Comparison of ENCODE assay signal across 1 cellular context in the genomic region with DNA sequence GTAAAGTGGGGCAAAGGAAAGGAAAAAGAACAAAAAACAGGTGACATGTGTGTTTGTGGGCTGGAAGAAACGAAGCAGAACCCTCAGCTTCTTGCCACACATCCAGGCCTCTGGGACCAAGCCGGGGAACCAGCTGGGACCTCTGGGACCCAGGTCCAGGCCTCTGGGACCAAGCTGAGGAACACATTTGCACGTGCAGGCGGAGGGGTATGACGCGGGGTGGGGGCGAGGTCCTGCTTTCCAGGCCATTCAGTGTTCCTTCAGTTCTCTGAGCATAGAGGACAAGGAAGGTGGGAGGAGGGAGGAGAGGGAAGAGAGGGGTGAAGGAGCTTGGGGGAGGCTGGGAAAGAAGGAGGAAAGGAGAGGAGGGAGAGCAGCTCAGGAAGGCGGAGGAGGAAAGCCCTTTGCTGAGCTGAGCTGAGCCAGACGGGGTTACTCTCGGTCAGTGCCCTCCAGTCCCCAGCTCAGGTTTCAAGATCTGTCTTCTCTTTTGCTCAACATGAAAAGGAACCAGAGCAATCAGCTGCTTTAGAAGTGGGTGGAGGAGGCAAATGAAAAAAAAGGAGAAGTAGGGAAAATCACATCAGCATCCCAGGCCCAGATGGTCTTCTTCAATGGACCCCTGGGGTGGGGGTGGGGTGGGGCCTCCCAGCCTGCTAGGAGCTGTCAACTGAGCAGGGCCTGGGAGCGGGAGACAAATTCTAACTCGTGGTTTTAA.
TF ChIP-seq lines count a peak whose summit lies in the region.

No MANE protein-coding gene starts in this region.

TF ChIP-seq in K562, 482 proteins besides CTCF, POLR2A, EP300 and RAD21 (continued from another document):
- TF ChIP-seq, protein P1, sequence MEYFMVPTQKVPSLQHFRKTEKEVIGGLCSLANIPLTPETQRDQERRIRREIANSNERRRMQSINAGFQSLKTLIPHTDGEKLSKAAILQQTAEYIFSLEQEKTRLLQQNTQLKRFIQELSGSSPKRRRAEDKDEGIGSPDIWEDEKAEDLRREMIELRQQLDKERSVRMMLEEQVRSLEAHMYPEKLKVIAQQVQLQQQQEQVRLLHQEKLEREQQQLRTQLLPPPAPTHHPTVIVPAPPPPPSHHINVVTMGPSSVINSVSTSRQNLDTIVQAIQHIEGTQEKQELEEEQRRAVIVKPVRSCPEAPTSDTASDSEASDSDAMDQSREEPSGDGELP (CRISPR knock-in tag; IDR thresholded peaks at IDR 0.05; ENCODE audit: borderline replicate concordance): peak; percentile 73
- TF ChIP-seq NR1H2 (CRISPR knock-in tag; IDR thresholded peaks at IDR 0.05) (peak; percentile 99), ZNF384 (IDR thresholded peaks at IDR 0.05; ENCODE audit: low read depth, low read length) (0 out of 2 replicates have a peak, but pooled peaks have one; percentile 27), ZNF696 (CRISPR knock-in tag; conservative IDR thresholded peaks at IDR 0.05) (no peak), RCOR1 (IDR thresholded peaks at IDR 0.05; ENCODE audit: borderline replicate concordance in 1 of 2, low read depth in 2 of 2, low read length in 2 of 2) (peak in 1 of 2 experiments; percentile 29; a peak in 1 of 4 replicates), BHLHE40 (IDR thresholded peaks at IDR 0.05; ENCODE audit: low read length) (peak; percentile 28; the same call in 1 of the 2 replicates), SPI1 (IDR thresholded peaks at IDR 0.05; ENCODE audit: borderline replicate concordance, low read depth, low read length) (peak; percentile 42; the same call in 1 of the 2 replicates), NR2C2 (CRISPR knock-in tag; IDR thresholded peaks at IDR 0.05) (no peak), NR2C2 (tag; IDR thresholded peaks at IDR 0.05) (peak; percentile 27; the same call in 1 of the 2 replicates), SMAD4 (CRISPR knock-in tag; conservative IDR thresholded peaks at IDR 0.05) (peak; percentile 50), TAF15 (IDR thresholded peaks at IDR 0.05; ENCODE audit: low read depth, low read length) (no peak), NCOR1 (IDR thresholded peaks at IDR 0.05) (peak; percentile 42; the same call in 1 of the 2 replicates), MCM2 (IDR thresholded peaks at IDR 0.05; ENCODE audit: low read depth) (no peak)
- TF ChIP-seq, protein P2, sequence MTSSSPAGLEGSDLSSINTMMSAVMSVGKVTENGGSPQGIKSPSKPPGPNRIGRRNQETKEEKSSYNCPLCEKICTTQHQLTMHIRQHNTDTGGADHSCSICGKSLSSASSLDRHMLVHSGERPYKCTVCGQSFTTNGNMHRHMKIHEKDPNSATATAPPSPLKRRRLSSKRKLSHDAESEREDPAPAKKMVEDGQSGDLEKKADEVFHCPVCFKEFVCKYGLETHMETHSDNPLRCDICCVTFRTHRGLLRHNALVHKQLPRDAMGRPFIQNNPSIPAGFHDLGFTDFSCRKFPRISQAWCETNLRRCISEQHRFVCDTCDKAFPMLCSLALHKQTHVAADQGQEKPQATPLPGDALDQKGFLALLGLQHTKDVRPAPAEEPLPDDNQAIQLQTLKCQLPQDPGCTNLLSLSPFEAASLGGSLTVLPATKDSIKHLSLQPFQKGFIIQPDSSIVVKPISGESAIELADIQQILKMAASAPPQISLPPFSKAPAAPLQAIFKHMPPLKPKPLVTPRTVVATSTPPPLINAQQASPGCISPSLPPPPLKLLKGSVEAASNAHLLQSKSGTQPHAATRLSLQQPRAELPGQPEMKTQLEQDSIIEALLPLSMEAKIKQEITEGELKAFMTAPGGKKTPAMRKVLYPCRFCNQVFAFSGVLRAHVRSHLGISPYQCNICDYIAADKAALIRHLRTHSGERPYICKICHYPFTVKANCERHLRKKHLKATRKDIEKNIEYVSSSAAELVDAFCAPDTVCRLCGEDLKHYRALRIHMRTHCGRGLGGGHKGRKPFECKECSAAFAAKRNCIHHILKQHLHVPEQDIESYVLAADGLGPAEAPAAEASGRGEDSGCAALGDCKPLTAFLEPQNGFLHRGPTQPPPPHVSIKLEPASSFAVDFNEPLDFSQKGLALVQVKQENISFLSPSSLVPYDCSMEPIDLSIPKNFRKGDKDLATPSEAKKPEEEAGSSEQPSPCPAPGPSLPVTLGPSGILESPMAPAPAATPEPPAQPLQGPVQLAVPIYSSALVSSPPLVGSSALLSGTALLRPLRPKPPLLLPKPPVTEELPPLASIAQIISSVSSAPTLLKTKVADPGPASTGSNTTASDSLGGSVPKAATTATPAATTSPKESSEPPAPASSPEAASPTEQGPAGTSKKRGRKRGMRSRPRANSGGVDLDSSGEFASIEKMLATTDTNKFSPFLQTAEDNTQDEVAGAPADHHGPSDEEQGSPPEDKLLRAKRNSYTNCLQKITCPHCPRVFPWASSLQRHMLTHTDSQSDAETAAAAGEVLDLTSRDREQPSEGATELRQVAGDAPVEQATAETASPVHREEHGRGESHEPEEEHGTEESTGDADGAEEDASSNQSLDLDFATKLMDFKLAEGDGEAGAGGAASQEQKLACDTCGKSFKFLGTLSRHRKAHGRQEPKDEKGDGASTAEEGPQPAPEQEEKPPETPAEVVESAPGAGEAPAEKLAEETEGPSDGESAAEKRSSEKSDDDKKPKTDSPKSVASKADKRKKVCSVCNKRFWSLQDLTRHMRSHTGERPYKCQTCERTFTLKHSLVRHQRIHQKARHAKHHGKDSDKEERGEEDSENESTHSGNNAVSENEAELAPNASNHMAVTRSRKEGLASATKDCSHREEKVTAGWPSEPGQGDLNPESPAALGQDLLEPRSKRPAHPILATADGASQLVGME (CRISPR knock-in tag; IDR thresholded peaks at IDR 0.05): no peak
- TF ChIP-seq, protein P3, sequence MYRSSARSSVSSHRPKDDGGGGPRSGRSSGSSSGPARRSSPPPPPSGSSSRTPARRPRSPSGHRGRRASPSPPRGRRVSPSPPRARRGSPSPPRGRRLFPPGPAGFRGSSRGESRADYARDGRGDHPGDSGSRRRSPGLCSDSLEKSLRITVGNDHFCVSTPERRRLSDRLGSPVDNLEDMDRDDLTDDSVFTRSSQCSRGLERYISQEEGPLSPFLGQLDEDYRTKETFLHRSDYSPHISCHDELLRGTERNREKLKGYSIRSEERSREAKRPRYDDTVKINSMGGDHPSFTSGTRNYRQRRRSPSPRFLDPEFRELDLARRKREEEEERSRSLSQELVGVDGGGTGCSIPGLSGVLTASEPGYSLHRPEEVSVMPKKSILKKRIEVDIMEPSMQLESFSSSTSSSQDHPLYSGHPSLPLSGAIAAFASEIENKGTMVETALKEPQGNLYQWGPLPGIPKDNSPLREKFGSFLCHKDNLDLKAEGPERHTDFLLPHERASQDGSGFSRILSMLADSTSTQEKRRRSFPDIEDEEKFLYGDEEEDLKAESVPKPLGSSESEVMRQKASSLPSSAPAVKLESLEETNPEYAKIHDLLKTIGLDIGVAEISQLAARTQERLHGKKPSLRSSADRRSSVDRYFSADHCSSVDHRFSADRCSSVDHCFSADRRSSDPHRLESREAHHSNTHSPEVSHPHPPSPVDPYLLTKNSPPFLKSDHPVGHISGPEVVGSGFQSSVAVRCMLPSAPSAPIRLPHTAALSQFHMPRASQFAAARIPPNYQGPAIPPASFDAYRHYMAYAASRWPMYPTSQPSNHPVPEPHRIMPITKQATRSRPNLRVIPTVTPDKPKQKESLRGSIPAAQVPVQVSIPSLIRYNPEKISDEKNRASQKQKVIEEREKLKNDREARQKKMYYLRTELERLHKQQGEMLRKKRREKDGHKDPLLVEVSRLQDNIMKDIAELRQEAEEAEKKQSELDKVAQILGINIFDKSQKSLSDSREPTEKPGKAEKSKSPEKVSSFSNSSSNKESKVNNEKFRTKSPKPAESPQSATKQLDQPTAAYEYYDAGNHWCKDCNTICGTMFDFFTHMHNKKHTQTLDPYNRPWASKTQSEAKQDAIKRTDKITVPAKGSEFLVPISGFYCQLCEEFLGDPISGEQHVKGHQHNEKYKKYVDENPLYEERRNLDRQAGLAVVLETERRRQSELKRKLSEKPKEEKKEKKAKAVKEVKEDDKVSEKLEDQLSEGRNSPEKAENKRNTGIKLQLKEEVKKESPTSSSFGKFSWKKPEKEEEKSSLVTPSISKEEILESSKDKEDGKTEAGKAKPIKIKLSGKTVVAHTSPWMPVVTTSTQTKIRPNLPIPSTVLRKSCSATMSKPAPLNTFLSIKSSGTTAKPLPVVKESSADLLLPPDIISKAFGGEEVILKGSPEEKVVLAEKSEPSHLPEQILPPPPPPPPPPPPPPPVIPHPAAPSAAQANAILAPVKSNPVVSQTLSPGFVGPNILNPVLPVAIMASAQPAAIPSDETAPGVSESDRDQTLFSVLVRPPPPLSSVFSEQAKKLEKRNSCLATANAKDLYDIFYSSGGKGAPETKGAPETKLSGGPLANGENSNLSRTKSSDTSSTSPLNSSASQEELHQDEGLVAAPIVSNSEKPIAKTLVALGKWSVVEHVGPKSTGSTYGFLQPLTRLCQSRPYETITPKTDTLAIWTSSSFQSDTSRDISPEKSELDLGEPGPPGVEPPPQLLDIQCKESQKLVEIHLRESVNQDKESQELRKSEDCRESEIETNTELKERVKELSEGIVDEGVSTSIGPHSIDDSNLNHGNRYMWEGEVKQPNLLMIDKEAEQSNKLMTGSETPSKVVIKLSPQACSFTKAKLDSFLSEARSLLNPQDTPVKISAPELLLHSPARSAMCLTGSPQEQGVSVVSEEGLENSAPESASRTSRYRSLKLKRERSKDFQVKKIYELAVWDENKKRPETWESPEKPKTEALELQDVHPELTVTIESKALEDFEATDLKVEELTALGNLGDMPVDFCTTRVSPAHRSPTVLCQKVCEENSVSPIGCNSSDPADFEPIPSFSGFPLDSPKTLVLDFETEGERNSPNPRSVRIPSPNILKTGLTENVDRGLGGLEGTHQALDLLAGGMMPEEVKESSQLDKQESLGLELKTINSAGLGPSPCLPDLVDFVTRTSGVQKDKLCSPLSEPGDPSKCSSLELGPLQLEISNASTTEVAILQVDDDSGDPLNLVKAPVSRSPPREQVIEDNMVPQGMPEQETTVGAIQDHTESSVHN (IDR thresholded peaks at IDR 0.05; ENCODE audit: borderline replicate concordance in 1 of 2, low read depth in 1 of 2): no peak
- TF ChIP-seq, protein P4, sequence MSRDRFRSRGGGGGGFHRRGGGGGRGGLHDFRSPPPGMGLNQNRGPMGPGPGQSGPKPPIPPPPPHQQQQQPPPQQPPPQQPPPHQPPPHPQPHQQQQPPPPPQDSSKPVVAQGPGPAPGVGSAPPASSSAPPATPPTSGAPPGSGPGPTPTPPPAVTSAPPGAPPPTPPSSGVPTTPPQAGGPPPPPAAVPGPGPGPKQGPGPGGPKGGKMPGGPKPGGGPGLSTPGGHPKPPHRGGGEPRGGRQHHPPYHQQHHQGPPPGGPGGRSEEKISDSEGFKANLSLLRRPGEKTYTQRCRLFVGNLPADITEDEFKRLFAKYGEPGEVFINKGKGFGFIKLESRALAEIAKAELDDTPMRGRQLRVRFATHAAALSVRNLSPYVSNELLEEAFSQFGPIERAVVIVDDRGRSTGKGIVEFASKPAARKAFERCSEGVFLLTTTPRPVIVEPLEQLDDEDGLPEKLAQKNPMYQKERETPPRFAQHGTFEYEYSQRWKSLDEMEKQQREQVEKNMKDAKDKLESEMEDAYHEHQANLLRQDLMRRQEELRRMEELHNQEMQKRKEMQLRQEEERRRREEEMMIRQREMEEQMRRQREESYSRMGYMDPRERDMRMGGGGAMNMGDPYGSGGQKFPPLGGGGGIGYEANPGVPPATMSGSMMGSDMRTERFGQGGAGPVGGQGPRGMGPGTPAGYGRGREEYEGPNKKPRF (IDR thresholded peaks at IDR 0.05; ENCODE audit: low read depth, low read length): no peak
